Comparison of ENCODE assay signal across 13 cellular contexts in the genomic region with DNA sequence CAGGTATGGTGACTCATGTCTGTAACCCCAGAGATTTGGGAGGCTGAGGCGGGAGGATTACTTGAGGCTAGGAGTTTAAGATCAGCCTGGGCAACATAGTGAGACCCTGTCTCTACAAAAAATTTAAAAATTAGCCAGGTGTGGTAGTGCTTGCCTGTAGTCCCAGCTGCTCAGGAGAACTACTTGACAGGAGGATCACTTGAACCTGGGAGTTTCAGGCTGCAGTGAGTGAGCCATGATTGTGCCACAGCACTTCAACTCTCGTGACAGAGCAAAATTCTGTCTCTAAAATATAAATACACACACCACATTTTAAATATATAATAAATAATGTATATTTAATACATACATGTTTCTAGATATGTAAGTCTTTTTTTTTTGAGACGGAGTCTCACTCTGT. TPM values are rescaled to one million over a fixed set of nuclear protein-coding genes. Genes with fewer than 3 reads are reported as not detected.
DNase-seq lines count a peak whose midpoint lies in the region; ATAC-seq and TF ChIP-seq lines count a peak whose summit lies in the region.
"Had no signal": no experiment of that assay in that cellular context is flagged by ENCODE, and none has a peak within 500 bp of the region (broad histone marks: within the 10 kb centered on the region; RNA-seq: fewer than 3 reads in every experiment).

No MANE protein-coding gene starts in this region.

- H3K79me1 ChIP-seq in neuronal stem cell (ENCODE audit: low read depth, low read length): no peaks in the 10 kb centered on the region

- H2BK12ac ChIP-seq in neuronal stem cell (ENCODE audit: low read length): no peak overlapping the region

- no peak overlapping the region for H2BK120ac ChIP-seq in neuronal stem cell (ENCODE audit: low read depth, low read length)

- WGBS in neuronal stem cell (ENCODE audit: extremely low coverage in 2 of 2, insufficient read length in 2 of 2, insufficient replicate concordance in 1 of 2), 2 donors: 100% methylated on average over 1 of the region's 3 CpGs; no CpG with 5 or more reads in 1 of the 2 donors
- WGBS in heart right ventricle, 2 donors: 97 to 99% methylated on average over 3 of the region's 3 CpGs

- no peaks in the 10 kb centered on the region for H3K9me3 Mint-ChIP-seq in activated CD8-positive, alpha-beta T cell treated with anti-CD3 and anti-CD28 coated beads for 36 hours
- H3K9me3 Mint-ChIP-seq in activated CD8-positive, alpha-beta T cell treated with anti-CD3 and anti-CD28 coated beads, Interleukin-2, amount 10 ng/mL, durations not matched to agents 7 days and 5 days (ENCODE audit: insufficient read depth): no peaks in the 10 kb centered on the region
- H3K9me3 Mint-ChIP-seq: CD4-positive, alpha-beta memory T cell had no signal

- no peak overlapping the region for H3K23ac ChIP-seq in neuronal stem cell (ENCODE audit: low read depth, low read length, poor library complexity)

- H3K9ac ChIP-seq in subcutaneous abdominal adipose tissue (ENCODE audit: low read length in 5 of 5) (no peak overlapping the region), neuronal stem cell (ENCODE audit: low read depth, low read length, poor library complexity) (no peak overlapping the region)

- CTCF ChIA-PET in activated CD8-positive, alpha-beta T cell treated with anti-CD3 and anti-CD28 coated beads for 36 hours (lab: Charles Lee): no interaction called here
- CTCF ChIA-PET in activated CD8-positive, alpha-beta T cell treated with anti-CD3 and anti-CD28 coated beads, Interleukin-2, amount 10 ng/mL, durations not matched to agents 7 days and 5 days (lab: Charles Lee): no interaction called here

- H2AK5ac ChIP-seq in neuronal stem cell (ENCODE audit: low read depth, low read length): no peak overlapping the region

- H2BK15ac ChIP-seq in neuronal stem cell (ENCODE audit: low read length): no peak overlapping the region

- H2AFZ ChIP-seq in neuronal stem cell (ENCODE audit: low read length): no peak overlapping the region

- H3K9me3 ChIP-seq in left lung: no peaks in the 10 kb centered on the region
- H3K9me3 ChIP-seq in subcutaneous abdominal adipose tissue (ENCODE audit: control insufficient read depth in 5 of 5, low read length in 5 of 5): no peaks in the 10 kb centered on the region
- no peaks in the 10 kb centered on the region for H3K9me3 ChIP-seq in neuronal stem cell (replicated peaks in 1 of 2; ENCODE audit: control insufficient read depth in 2 of 2, insufficient read depth in 1 of 2, low read depth in 1 of 2, low read length in 2 of 2)
- no peaks in the 10 kb centered on the region for H3K9me3 ChIP-seq in heart right ventricle
- H3K9me3 ChIP-seq: BE2C had no signal

- intact Hi-C loops in activated CD8-positive, alpha-beta T cell treated with anti-CD3 and anti-CD28 coated beads for 36 hours (cut with micrococcal nuclease): no loop called here
- intact Hi-C loops in left lung (cut with DNase I) (no loop called here), heart right ventricle (cut with DNase I) (no loop called here)

- POLR2A ChIA-PET in activated CD8-positive, alpha-beta T cell treated with anti-CD3 and anti-CD28 coated beads for 36 hours (lab: Charles Lee): no interaction called here
- POLR2A ChIA-PET in activated CD8-positive, alpha-beta T cell treated with anti-CD3 and anti-CD28 coated beads, Interleukin-2, amount 10 ng/mL, durations not matched to agents 7 days and 5 days (lab: Charles Lee): no interaction called here

- H3K36me3 ChIP-seq in left lung: no peaks in the 10 kb centered on the region
- H3K36me3 ChIP-seq in subcutaneous abdominal adipose tissue (ENCODE audit: control insufficient read depth in 5 of 5, insufficient read depth in 5 of 5, low read length in 5 of 5): no peaks in the 10 kb centered on the region
- H3K36me3 ChIP-seq in neuronal stem cell (replicated peaks in 1 of 2; ENCODE audit: control insufficient read depth in 2 of 2, insufficient read depth in 2 of 2, low read length in 2 of 2): peaks cover 2 to 9% of the 10 kb centered on the region in 2 donors
- H3K36me3 ChIP-seq in heart right ventricle: peaks cover 0 to 3% (median 0%) of the 10 kb centered on the region in 9 donors
- H3K36me3 ChIP-seq: BE2C had no signal

- H3K4me1 Mint-ChIP-seq in activated CD8-positive, alpha-beta T cell treated with anti-CD3 and anti-CD28 coated beads for 36 hours (ENCODE audit: low read depth): peaks cover 12% of the 10 kb centered on the region
- peaks cover 8% of the 10 kb centered on the region for H3K4me1 Mint-ChIP-seq in activated CD8-positive, alpha-beta T cell treated with anti-CD3 and anti-CD28 coated beads, Interleukin-2, amount 10 ng/mL, durations not matched to agents 7 days and 5 days (ENCODE audit: low read depth)

- no peaks in the 10 kb centered on the region for H3K36me3 Mint-ChIP-seq in activated CD8-positive, alpha-beta T cell treated with anti-CD3 and anti-CD28 coated beads for 36 hours (ENCODE audit: low read depth)
- no peaks in the 10 kb centered on the region for H3K36me3 Mint-ChIP-seq in activated CD8-positive, alpha-beta T cell treated with anti-CD3 and anti-CD28 coated beads, Interleukin-2, amount 10 ng/mL, durations not matched to agents 7 days and 5 days (ENCODE audit: low read depth)

- H3K4me1 ChIP-seq in left lung (peaks cover 16 to 23% of the 10 kb centered on the region in 2 donors), subcutaneous abdominal adipose tissue (ENCODE audit: control insufficient read depth in 5 of 5, insufficient read depth in 5 of 5, low read length in 5 of 5) (peaks cover 0 to 41% (median 20%) of the 10 kb centered on the region in 5 donors), neuronal stem cell (ENCODE audit: control insufficient read depth in 2 of 2, insufficient read depth in 1 of 2, low read depth in 1 of 2, low read length in 2 of 2) (no peaks in the 10 kb centered on the region), heart right ventricle (peaks cover 0 to 25% (median 16%) of the 10 kb centered on the region in 9 donors)
- H3K4me1 ChIP-seq: BE2C had no signal

- H3K4ac ChIP-seq in neuronal stem cell (ENCODE audit: low read length): no peak overlapping the region

- no peaks in the 10 kb centered on the region for H3K27me3 Mint-ChIP-seq in activated CD8-positive, alpha-beta T cell treated with anti-CD3 and anti-CD28 coated beads for 36 hours
- no peaks in the 10 kb centered on the region for H3K27me3 Mint-ChIP-seq in activated CD8-positive, alpha-beta T cell treated with anti-CD3 and anti-CD28 coated beads, Interleukin-2, amount 10 ng/mL, durations not matched to agents 7 days and 5 days (ENCODE audit: low read depth)
- H3K27me3 Mint-ChIP-seq: CD4-positive, alpha-beta memory T cell had no signal

- ATAC-seq in activated CD8-positive, alpha-beta T cell treated with anti-CD3 and anti-CD28 coated beads for 36 hours: no peak
- no peak for ATAC-seq in activated CD8-positive, alpha-beta T cell treated with anti-CD3 and anti-CD28 coated beads, Interleukin-2, amount 10 ng/mL, durations not matched to agents 7 days and 5 days
- peak; percentile 82 for ATAC-seq in left lung
- no peak for ATAC-seq in heart right ventricle

- no peak overlapping the region for H3K18ac ChIP-seq in neuronal stem cell (ENCODE audit: low read length)

- H3K4me3 Mint-ChIP-seq in activated CD8-positive, alpha-beta T cell treated with anti-CD3 and anti-CD28 coated beads for 36 hours: no peak overlapping the region
- no peak overlapping the region for H3K4me3 Mint-ChIP-seq in activated CD8-positive, alpha-beta T cell treated with anti-CD3 and anti-CD28 coated beads, Interleukin-2, amount 10 ng/mL, durations not matched to agents 7 days and 5 days
- H3K4me3 Mint-ChIP-seq: CD4-positive, alpha-beta memory T cell had no signal

- H3K4me3 ChIP-seq in left lung (no peak overlapping the region), subcutaneous abdominal adipose tissue (ENCODE audit: low read depth in 1 of 5, low read length in 5 of 5) (no peak overlapping the region), neuronal stem cell (ENCODE audit: low read length in 2 of 2) (no peak overlapping the region), heart right ventricle (no peak overlapping the region)

- H4K8ac ChIP-seq in neuronal stem cell (ENCODE audit: low read depth, low read length): no peak overlapping the region

- H3K27me3 ChIP-seq in left lung (no peaks in the 10 kb centered on the region), subcutaneous abdominal adipose tissue (ENCODE audit: control insufficient read depth in 5 of 5, insufficient read depth in 4 of 5, low read length in 5 of 5) (no peaks in the 10 kb centered on the region), neuronal stem cell (ENCODE audit: control insufficient read depth in 3 of 3, insufficient read depth in 3 of 3, low read depth in 1 of 3, low read length in 3 of 3) (no peaks in the 10 kb centered on the region), heart right ventricle (no peaks in the 10 kb centered on the region)
- H3K27me3 ChIP-seq: BE2C had no signal

- peak overlapping the region; percentile 51 for H3K27ac Mint-ChIP-seq in activated CD8-positive, alpha-beta T cell treated with anti-CD3 and anti-CD28 coated beads for 36 hours
- H3K27ac Mint-ChIP-seq in activated CD8-positive, alpha-beta T cell treated with anti-CD3 and anti-CD28 coated beads, Interleukin-2, amount 10 ng/mL, durations not matched to agents 7 days and 5 days: no peak overlapping the region

- no peak overlapping the region for H3K14ac ChIP-seq in neuronal stem cell (ENCODE audit: low read length)

- TF ChIP-seq CTCF in activated CD8-positive, alpha-beta T cell treated with anti-CD3 and anti-CD28 coated beads for 36 hours (IDR thresholded peaks at IDR 0.05): no peak
- TF ChIP-seq CTCF in left lung (IDR thresholded peaks at IDR 0.05) (no peak), heart right ventricle (IDR thresholded peaks at IDR 0.05) (no peak)

- H3K27ac ChIP-seq in left lung: no peak overlapping the region
- H3K27ac ChIP-seq in subcutaneous abdominal adipose tissue (ENCODE audit: low read depth, low read length): peak overlapping the region; percentile 38
- no peak overlapping the region for H3K27ac ChIP-seq in neuronal stem cell (replicated peaks; ENCODE audit: low read length)
- no peak overlapping the region for H3K27ac ChIP-seq in heart right ventricle
- H3K27ac ChIP-seq: C4-2B, HL-60 had no signal

- H3K4me2 ChIP-seq in neuronal stem cell (ENCODE audit: insufficient read depth, low read length, poor library complexity, severe bottlenecking): no peak overlapping the region

- no peak overlapping the region for H4K91ac ChIP-seq in neuronal stem cell (ENCODE audit: low read depth, low read length, poor library complexity)

- H2BK5ac ChIP-seq in neuronal stem cell (ENCODE audit: low read length): no peak overlapping the region

- no peak for DNase-seq in activated CD8-positive, alpha-beta T cell treated with anti-CD3 and anti-CD28 coated beads for 36 hours
- no peak for DNase-seq in activated CD8-positive, alpha-beta T cell treated with anti-CD3 and anti-CD28 coated beads, Interleukin-2, amount 10 ng/mL, durations not matched to agents 7 days and 5 days
- DNase-seq in left lung (no peak), neuronal stem cell (ENCODE audit: low spot score) (no peak), RKO (ENCODE audit: low spot score) (no peak), heart right ventricle (no peak)
- DNase-seq: BE2C; CD4-positive, alpha-beta memory T cell; DND-41; GDM1 had no signal

RNA-seq across cellular contexts. Expression of gene TEX264, which starts 53.5 kb away (rescaled TPM):
- total RNA-seq in activated CD8-positive, alpha-beta T cell treated with anti-CD3 and anti-CD28 coated beads for 36 hours: 10 to 100 TPM; 24.9 to 26.0 TPM
- total RNA-seq in activated CD8-positive, alpha-beta T cell treated with anti-CD3 and anti-CD28 coated beads, Interleukin-2, amount 10 ng/mL, durations not matched to agents 7 days and 5 days: 10 to 100 TPM; 62.6 to 65.0 TPM
- 10 to 100 TPM; 48.7 to 50.4 TPM for total RNA-seq in left lung
- 4.3 TPM for polyA plus RNA-seq in neuronal stem cell (2013, experiment 1 of 2)
- 4.1 TPM for polyA plus RNA-seq in neuronal stem cell (2013, experiment 2 of 2)
- total RNA-seq in heart right ventricle: 10 to 100 TPM; 28.4 to 50.1 (median 33.4) TPM
- 10 to 100 TPM; 66.7 to 87.0 TPM for polyA plus RNA-seq in heart right ventricle
